ENCODE assay signal across 8 cellular contexts in the genomic region with DNA sequence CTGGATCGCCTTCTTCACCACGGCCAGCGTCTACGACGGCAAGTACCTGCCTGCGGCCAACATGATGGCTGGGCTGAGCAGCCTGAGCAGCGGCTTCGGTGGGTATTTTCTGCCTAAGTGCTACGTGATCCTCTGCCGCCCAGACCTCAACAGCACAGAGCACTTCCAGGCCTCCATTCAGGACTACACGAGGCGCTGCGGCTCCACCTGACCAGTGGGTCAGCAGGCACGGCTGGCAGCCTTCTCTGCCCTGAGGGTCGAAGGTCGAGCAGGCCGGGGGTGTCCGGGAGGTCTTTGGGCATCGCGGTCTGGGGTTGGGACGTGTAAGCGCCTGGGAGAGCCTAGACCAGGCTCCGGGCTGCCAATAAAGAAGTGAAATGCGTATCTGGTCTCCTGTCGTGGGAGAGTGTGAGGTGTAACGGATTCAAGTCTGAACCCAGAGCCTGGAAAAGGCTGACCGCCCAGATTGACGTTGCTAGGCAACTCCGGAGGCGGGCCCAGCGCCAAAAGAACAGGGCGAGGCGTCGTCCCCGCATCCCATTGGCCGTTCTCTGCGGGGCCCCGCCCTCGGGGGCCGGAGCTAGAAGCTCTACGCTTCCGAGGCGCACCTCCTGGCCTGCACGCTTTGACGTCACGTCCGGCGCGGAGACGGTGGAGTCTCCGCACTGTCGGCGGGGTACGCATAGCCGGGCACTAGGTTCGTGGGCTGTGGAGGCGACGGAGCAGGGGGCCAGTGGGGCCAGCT. TPM values are rescaled to one million over a fixed set of nuclear protein-coding genes. Genes with fewer than 3 reads are reported as not detected.
DNase-seq lines count a peak whose midpoint lies in the region; ATAC-seq, FAIRE-seq and TF ChIP-seq lines count a peak whose summit lies in the region.

A gene (plus strand): TSS at position 621 of the 745 bp plus-strand sequence. CDS start 616 bp downstream, outside the sequence.

- TF ChIP-seq POLR2A in GM12891 (IDR thresholded peaks at IDR 0.05; ENCODE audit: low read depth, low read length) (peak; percentile 89), transverse colon (IDR thresholded peaks at IDR 0.05) (peak; percentile 96)

- peak within 1 kb of the TSS; percentile 91 to 96 (median 92) for H3K4me3 Mint-ChIP-seq in T-cell

- in situ Hi-C loops in transverse colon (cut with MboI; ENCODE audit: low pct_ligation_motif_present in 1 of 4, low pct_unique_long_range_greater_than_20kb in 1 of 4, low sequenced_read_pairs in 3 of 4), result loop anchor here in 1 of 4 donors (10.0 kb wide), 1 partner anchor 45 kb away; a partner anchor contains a TSS

- FAIRE-seq in GM12891 (lab: Jason Lieb, UNC), result peak; percentile 100

- H2BK12ac ChIP-seq in trophoblast cell (ENCODE audit: low read length), result peak within 1 kb of the TSS; percentile 34

- H3K79me1 ChIP-seq in trophoblast cell (ENCODE audit: low read length), result peaks cover 6% of the 10 kb centered on the region

- ATAC-seq in HG02840 (IDR thresholded peaks at IDR 0.05; ENCODE audit: low FRiP score, unreplicated experiment) (peak; percentile 96), T-cell (replicated peaks in 1 of 4) (peak; percentile 98 to 99 (median 99))

- H3K9me3 ChIP-seq in trophoblast cell (ENCODE audit: insufficient read depth, low read depth, low read length), result peaks cover 3% of the 10 kb centered on the region
- no peaks in the 10 kb centered on the region for H3K9me3 ChIP-seq in transverse colon

- H3K36me3 ChIP-seq in trophoblast cell (ENCODE audit: control insufficient read depth in 1 of 2, insufficient read depth in 2 of 2, low read length in 2 of 2) (peaks cover 0 to 8% of the 10 kb centered on the region in 2 experiments), transverse colon (no peaks in the 10 kb centered on the region)

- H3K27me3 Mint-ChIP-seq in T-cell, result no peaks in the 10 kb centered on the region

- no peak for TF ChIP-seq EP300 in transverse colon (IDR thresholded peaks at IDR 0.05; ENCODE audit: low read depth)

- H3K9ac ChIP-seq in trophoblast cell (ENCODE audit: low read length), result peak within 1 kb of the TSS; percentile 20

- peaks cover 35 to 39% (median 36%) of the 10 kb centered on the region in 3 donors for H3K4me1 Mint-ChIP-seq in T-cell

- peak within 1 kb of the TSS; percentile 10 for H4K12ac ChIP-seq in trophoblast cell (ENCODE audit: low read depth, low read length)

- peaks cover 3% of the 10 kb centered on the region for H3K79me2 ChIP-seq in trophoblast cell (ENCODE audit: control insufficient read depth, insufficient read depth, low read length, poor library complexity)

- intact Hi-C loops in cardiac septum (cut with DNase I), result loop anchor here (1.0 to 2.0 kb wide), 3 partner anchors 19 to 45 kb away; a partner anchor contains a TSS
- intact Hi-C loops in transverse colon (cut with DNase I; ENCODE audit: low total_unique reads), result no loop called here

- H3K23ac ChIP-seq in trophoblast cell (ENCODE audit: low read length), result no peak within 1 kb of the TSS

- H3K9me3 Mint-ChIP-seq in T-cell, result no peaks in the 10 kb centered on the region

- WGBS in adipose tissue, 3 donors, result 12 to 16% (median 15%) methylated on average over 47 to 58 of the region's 58 CpGs
- WGBS in trophoblast cell (ENCODE audit: extremely low coverage, insufficient coverage, insufficient read length), result no CpG with 5 or more reads among the region's 58 CpGs
- 0 to 16% methylated on average over 9 to 43 of the region's 58 CpGs for WGBS in transverse colon (ENCODE audit: low coverage in 1 of 2), 2 donors

- H2AFZ ChIP-seq in trophoblast cell (ENCODE audit: insufficient read depth, low read length, poor library complexity), result peak within 1 kb of the TSS; percentile 55

- H3K27ac Mint-ChIP-seq in T-cell, result peak within 1 kb of the TSS; percentile 91 to 94

- H3K18ac ChIP-seq in trophoblast cell (ENCODE audit: low read length), result peak within 1 kb of the TSS; percentile 21

- peak within 1 kb of the TSS; percentile 95 for H3K4me3 ChIP-seq in trophoblast cell (ENCODE audit: low read depth, low read length)
- peak within 1 kb of the TSS; percentile 55 to 99 (median 84) for H3K4me3 ChIP-seq in transverse colon

- H3K27ac ChIP-seq in adipose tissue (ENCODE audit: low read depth, low read length), result peak within 1 kb of the TSS; percentile 51
- H3K27ac ChIP-seq in trophoblast cell (ENCODE audit: low read depth, low read length), result no peak within 1 kb of the TSS
- peak within 1 kb of the TSS; percentile 89 to 98 (median 96) for H3K27ac ChIP-seq in transverse colon

- H2BK120ac ChIP-seq in trophoblast cell (ENCODE audit: insufficient read depth, low read length, poor library complexity), result no peak within 1 kb of the TSS

- H3K4me1 ChIP-seq in trophoblast cell (ENCODE audit: control insufficient read depth in 1 of 2, insufficient read depth in 2 of 2, low read length in 2 of 2) (peaks cover 11 to 12% of the 10 kb centered on the region in 2 experiments), transverse colon (peaks cover 17 to 37% (median 35%) of the 10 kb centered on the region in 4 donors)

- CTCF ChIA-PET in T-cell (lab: Charles Lee), result interaction anchor here in 1 of 2 donors (0.5 to 1.9 kb wide), 4 partner anchors 12 to 547 kb away, joined by 3 to 10 read pairs (median 6); a partner anchor contains a TSS

- H2AK5ac ChIP-seq in trophoblast cell (ENCODE audit: low read length), result peak within 1 kb of the TSS; percentile 42

- POLR2A ChIA-PET in T-cell (lab: Charles Lee), result interaction anchor here (0.7 to 0.8 kb wide), 2 partner anchors 18 to 26 kb away, joined by 3 read pairs; a partner anchor contains a TSS

- DNase-seq in GM12891 (ENCODE audit: insufficient read length, low spot score), result peak; percentile 100
- peak; percentile 92 for DNase-seq in NCI-H1436 treated with DMSO at 0.1 percent for 48 hours (lab: John Stamatoyannopoulos, UW)
- peak; percentile 90 to 98 (median 96) for DNase-seq in T-cell
- DNase-seq in cardiac septum (ENCODE audit: low spot score), result peak; percentile 100
- peak; percentile 99 for DNase-seq in trophoblast cell
- peak; percentile 100 for DNase-seq in transverse colon

- peak within 1 kb of the TSS; percentile 61 for H4K8ac ChIP-seq in trophoblast cell (ENCODE audit: low read depth, low read length)

- H3K27me3 ChIP-seq in trophoblast cell (ENCODE audit: insufficient read depth, low read length), result no peaks in the 10 kb centered on the region
- no peaks in the 10 kb centered on the region for H3K27me3 ChIP-seq in transverse colon

- H3K14ac ChIP-seq in trophoblast cell (ENCODE audit: low read length), result peak within 1 kb of the TSS; percentile 12

- no peaks in the 10 kb centered on the region for H3K36me3 Mint-ChIP-seq in T-cell

- TF ChIP-seq CTCF in transverse colon (IDR thresholded peaks at IDR 0.05), result no peak

- H2BK5ac ChIP-seq in trophoblast cell (ENCODE audit: low read depth, low read length, poor library complexity), result no peak within 1 kb of the TSS

- peak within 1 kb of the TSS; percentile 37 for H4K91ac ChIP-seq in trophoblast cell (ENCODE audit: low read depth, low read length)

- peak within 1 kb of the TSS; percentile 9 for H3K4ac ChIP-seq in trophoblast cell (ENCODE audit: low read depth, low read length)

- peak within 1 kb of the TSS; percentile 70 for H3K4me2 ChIP-seq in trophoblast cell (ENCODE audit: low read length)

TF ChIP-seq in GM12891, 5 proteins besides CTCF, POLR2A, EP300 and RAD21:
- TF ChIP-seq POU2F2 (IDR thresholded peaks at IDR 0.05; ENCODE audit: low read depth, low read length) (0 out of 2 replicates have a peak, but pooled peaks have one; percentile 29), TAF1 (IDR thresholded peaks at IDR 0.05; ENCODE audit: low read depth, low read length) (peak; percentile 62; the same call in 1 of the 2 replicates), POLR2AphosphoS5 (IDR thresholded peaks at IDR 0.05; ENCODE audit: low read depth, low read length) (peak; percentile 93), SPI1 (IDR thresholded peaks at IDR 0.05; ENCODE audit: low read depth, low read length) (no peak)
TF ChIP-seq in GM12891: peak in this region for 3.

RNA-seq across cellular contexts. Expression of the gene that starts here (rescaled TPM):
- 14.1 TPM for polyA plus RNA-seq in GM12891 (2012; ENCODE audit: low read depth, missing spikeins)
- total RNA-seq in T-cell (10 to 100 TPM; 42.2 to 82.3 (median 70.3) TPM), cardiac septum (10.7 TPM), transverse colon (10 to 100 TPM; 18.3 to 37.7 (median 30.5) TPM)
- 10 to 100 TPM; 19.0 to 31.4 (median 19.3) TPM for polyA plus RNA-seq in adipose tissue
- 11.5 and 14.1 TPM in 2 replicates for polyA plus RNA-seq in trophoblast cell (2013)
